11 cellular contexts compared by ENCODE assay signal in the genomic region with DNA sequence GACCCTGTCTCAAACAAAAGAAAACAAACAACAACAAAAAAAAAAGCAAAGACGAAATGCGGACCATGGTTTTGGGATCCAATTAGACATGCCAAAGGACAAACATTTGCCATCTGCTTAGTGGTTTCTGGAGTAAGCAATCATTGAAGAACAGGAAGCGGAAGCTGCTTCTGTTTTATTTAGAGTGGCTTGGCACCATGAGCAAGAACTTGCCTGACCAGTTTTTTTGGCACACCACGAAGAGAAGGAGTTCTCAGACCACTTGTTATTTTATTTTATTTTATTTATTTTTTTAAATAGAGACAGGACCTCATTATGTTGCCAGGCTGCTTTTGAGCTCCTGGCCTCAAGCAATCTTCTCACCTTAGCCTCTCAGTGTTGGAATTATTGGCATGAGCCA. TPM values are rescaled to one million over a fixed set of nuclear protein-coding genes. Genes with fewer than 3 reads are reported as not detected.
DNase-seq lines count a peak whose midpoint lies in the region; ATAC-seq and TF ChIP-seq lines count a peak whose summit lies in the region.
"Had no signal": no experiment of that assay in that cellular context is flagged by ENCODE, and none has a peak within 500 bp of the region (broad histone marks: within the 10 kb centered on the region; RNA-seq: fewer than 3 reads in every experiment).

No MANE protein-coding gene starts in this region.

- no peaks in the 10 kb centered on the region for H3K27me3 ChIP-seq in esophagus (ENCODE audit: control insufficient read depth in 1 of 2, insufficient read depth in 2 of 2, low read length in 2 of 2)
- H3K27me3 ChIP-seq in thyroid gland = no peaks in the 10 kb centered on the region
- no peaks in the 10 kb centered on the region for H3K27me3 ChIP-seq in GM23338 (ENCODE audit: insufficient read depth)
- no peaks in the 10 kb centered on the region for H3K27me3 ChIP-seq in BE2C

- WGBS in esophagus, 2 donors = 37 to 41% methylated on average over 4 of the region's 4 CpGs
- WGBS in thyroid gland, 2 donors = 10 to 43% methylated on average over 4 of the region's 4 CpGs

- H3K27ac Mint-ChIP-seq in GM23338 = no peak overlapping the region
- H3K27ac Mint-ChIP-seq: activated CD8-positive, alpha-beta T cell treated with anti-CD3 and anti-CD28 coated beads, Interleukin-2, amount 10 ng/mL, durations not matched to agents 7 days and 5 days had no signal

- peaks cover 2% of the 10 kb centered on the region for H3K27me3 Mint-ChIP-seq in GM23338 (ENCODE audit: insufficient read depth, low read depth, poor library complexity)

- no peak overlapping the region for H3K4me3 Mint-ChIP-seq in GM23338
- H3K4me3 Mint-ChIP-seq: activated CD8-positive, alpha-beta T cell treated with anti-CD3 and anti-CD28 coated beads, Interleukin-2, amount 10 ng/mL, durations not matched to agents 7 days and 5 days had no signal

- H3K36me3 ChIP-seq in esophagus (ENCODE audit: control insufficient read depth in 2 of 2, insufficient read depth in 2 of 2, low read length in 1 of 2) = no peaks in the 10 kb centered on the region
- H3K36me3 ChIP-seq in thyroid gland = no peaks in the 10 kb centered on the region
- H3K36me3 ChIP-seq in GM23338 (ENCODE audit: insufficient read depth) = no peaks in the 10 kb centered on the region
- H3K36me3 ChIP-seq in BE2C = no peaks in the 10 kb centered on the region

- H3K4me1 ChIP-seq in esophagus (ENCODE audit: control insufficient read depth in 2 of 2, insufficient read depth in 2 of 2, low read length in 1 of 2) (peaks cover 0 to 3% of the 10 kb centered on the region in 2 donors), thyroid gland (peaks cover 18 to 27% of the 10 kb centered on the region in 2 donors), GM23338 (ENCODE audit: insufficient read depth) (peaks cover 14% of the 10 kb centered on the region), BE2C (no peaks in the 10 kb centered on the region; the same call in 1 of the 2 replicates)

- H3K79me2 ChIP-seq in GM23338 (replicated peaks; ENCODE audit: insufficient read depth) = no peaks in the 10 kb centered on the region

- DNase-seq in NCI-H1436 (lab: John Stamatoyannopoulos, UW) (peak; percentile 18), NCI-H1436 treated with DMSO at 0.1 percent for 48 hours (lab: John Stamatoyannopoulos, UW) (no peak), NCI-H446 treated with DMSO at 0.1 percent for 48 hours (lab: John Stamatoyannopoulos, UW) (peak; percentile 7), thyroid gland (peak; percentile 75 to 77), GM23338 (ENCODE audit: low spot score) (no peak), 8988T (no peak), BE2C (no peak)
- DNase-seq: activated CD8-positive, alpha-beta T cell treated with anti-CD3 and anti-CD28 coated beads, Interleukin-2, amount 10 ng/mL, durations not matched to agents 7 days and 5 days; activated effector memory CD4-positive, alpha-beta T cell treated with Interleukin-2 at 50 U/mL for 16 hours; mesendoderm had no signal

- H3F3A ChIP-seq in GM23338 (replicated peaks; ENCODE audit: low read depth) = 0 out of 2 replicates have a peak, but pooled peaks cover 4% of the 10 kb centered on the region

- H4K20me1 ChIP-seq in GM23338 (replicated peaks; ENCODE audit: insufficient read depth) = no peaks in the 10 kb centered on the region

- no peak overlapping the region for H3K4me2 ChIP-seq in GM23338

- no peaks in the 10 kb centered on the region for H3K36me3 Mint-ChIP-seq in GM23338 (ENCODE audit: low read depth)

- peaks cover 20% of the 10 kb centered on the region for H3K4me1 Mint-ChIP-seq in GM23338

- TF ChIP-seq CTCF in thyroid gland (IDR thresholded peaks at IDR 0.05) (no peak), GM23338 (conservative IDR thresholded peaks at IDR 0.05; ENCODE audit: low read depth in 2 of 2) (no peak), BE2C (IDR thresholded peaks at IDR 0.05; ENCODE audit: low read depth, low read length) (no peak)

- intact Hi-C loops in thyroid gland (cut with DNase I) = no loop called here

- TF ChIP-seq POLR2A in thyroid gland (IDR thresholded peaks at IDR 0.05) = no peak

- H3K4me3 ChIP-seq in esophagus (ENCODE audit: low read depth in 1 of 2, low read length in 2 of 2) = no peak overlapping the region
- no peak overlapping the region for H3K4me3 ChIP-seq in thyroid gland (replicated peaks in 1 of 3)
- H3K4me3 ChIP-seq in GM23338 = no peak overlapping the region
- no peak overlapping the region for H3K4me3 ChIP-seq in BE2C (ENCODE audit: low read depth, low read length)

- no peaks in the 10 kb centered on the region for H3K9me3 Mint-ChIP-seq in GM23338

- H3K9me2 ChIP-seq in GM23338 (ENCODE audit: insufficient read depth) = no peaks in the 10 kb centered on the region

- H3K9me3 ChIP-seq in esophagus (ENCODE audit: control insufficient read depth in 2 of 2, insufficient read depth in 1 of 2, low read depth in 1 of 2, low read length in 1 of 2) = no peaks in the 10 kb centered on the region
- H3K9me3 ChIP-seq in thyroid gland = no peaks in the 10 kb centered on the region
- H3K9me3 ChIP-seq in BE2C = no peaks in the 10 kb centered on the region

- H3K27ac ChIP-seq in esophagus (ENCODE audit: low read depth in 2 of 2, low read length in 1 of 2) (peak overlapping the region; percentile 72 to 86), thyroid gland (peak overlapping the region; percentile 49 to 83 (median 79)), GM23338 (ENCODE audit: low read depth) (no peak overlapping the region)

- no peak for ATAC-seq in GM23338
- ATAC-seq: activated CD8-positive, alpha-beta T cell treated with anti-CD3 and anti-CD28 coated beads, Interleukin-2, amount 10 ng/mL, durations not matched to agents 7 days and 5 days had no signal

- no peak overlapping the region for H2AFZ ChIP-seq in GM23338

TF ChIP-seq in GM23338, 12 proteins besides CTCF, POLR2A, EP300 and RAD21 (continues in another document):
- TF ChIP-seq POLR2AphosphoS5 (IDR thresholded peaks at IDR 0.05; ENCODE audit: low read depth) = no peak
- TF ChIP-seq STAT1 (IDR thresholded peaks at IDR 0.05; ENCODE audit: unreplicated experiment) = no peak

RNA-seq across cellular contexts. Expression of a gene that starts 17.0 kb away (rescaled TPM):
- polyA plus RNA-seq in esophagus = 100 to 1,000 TPM; 542 to 770 TPM
- total RNA-seq in thyroid gland = 100 to 1,000 TPM; 413 to 784 (median 546) TPM
- 472 and 506 TPM in 2 replicates for total RNA-seq in GM23338 (2014; rRNA removed; shearing (Covaris generic))
- 1,033 and 1,148 TPM in 2 replicates for polyA plus RNA-seq in GM23338 (2016; fragmentation: Nextera tagmentation; extraction: Ambion mirVana)
- polyA plus RNA-seq in BE2C (2012; ENCODE audit: insufficient read depth, insufficient read length, low read depth) = 926 TPM

RNA-seq across cellular contexts. Expression of a gene that starts 50.2 kb away (rescaled TPM):
- polyA plus RNA-seq in esophagus (10 to 100 TPM in 1 of 2 donors, 1 to 10 TPM in 1; 9.8 to 13.9 TPM), GM23338 (2016; fragmentation: Nextera tagmentation; extraction: Ambion mirVana) (15.3 and 18.7 TPM in 2 replicates)
- total RNA-seq in thyroid gland = 10 to 100 TPM; 43.1 to 82.1 (median 65.0) TPM
- 13.1 and 28.7 TPM in 2 replicates for total RNA-seq in GM23338 (2014; rRNA removed; shearing (Covaris generic))
- polyA plus RNA-seq in BE2C (2012; ENCODE audit: insufficient read depth, insufficient read length, low read depth) = 9.2 TPM

RNA-seq across cellular contexts. Expression of a gene that starts 50.3 kb away (rescaled TPM):
- 1 to 10 TPM; 3.4 to 5.9 TPM for polyA plus RNA-seq in esophagus
- 10 to 100 TPM; 20.6 to 35.1 (median 30.7) TPM for total RNA-seq in thyroid gland
- total RNA-seq in GM23338 (2014; rRNA removed; shearing (Covaris generic)) = 33.9 and 59.0 TPM in 2 replicates
- polyA plus RNA-seq in GM23338 (2016; fragmentation: Nextera tagmentation; extraction: Ambion mirVana) = 13.4 and 16.5 TPM in 2 replicates
- polyA plus RNA-seq in BE2C (2012; ENCODE audit: insufficient read depth, insufficient read length, low read depth) = 20.8 TPM

Comparison
In these comparisons a context has a peak if more than half of its experiments do, and no peak if none do; other contexts are left out.
1. DNase-seq: peak in NCI-H1436 (single experiment), NCI-H446 treated with DMSO at 0.1 percent for 48 hours (single experiment) and thyroid gland (2 of 2); none in NCI-H1436 treated with DMSO at 0.1 percent for 48 hours (single experiment), GM23338 (single experiment), 8988T (single experiment) and BE2C (single experiment).